Comparison of ENCODE assay signal across 15 cellular contexts in the genomic region with DNA sequence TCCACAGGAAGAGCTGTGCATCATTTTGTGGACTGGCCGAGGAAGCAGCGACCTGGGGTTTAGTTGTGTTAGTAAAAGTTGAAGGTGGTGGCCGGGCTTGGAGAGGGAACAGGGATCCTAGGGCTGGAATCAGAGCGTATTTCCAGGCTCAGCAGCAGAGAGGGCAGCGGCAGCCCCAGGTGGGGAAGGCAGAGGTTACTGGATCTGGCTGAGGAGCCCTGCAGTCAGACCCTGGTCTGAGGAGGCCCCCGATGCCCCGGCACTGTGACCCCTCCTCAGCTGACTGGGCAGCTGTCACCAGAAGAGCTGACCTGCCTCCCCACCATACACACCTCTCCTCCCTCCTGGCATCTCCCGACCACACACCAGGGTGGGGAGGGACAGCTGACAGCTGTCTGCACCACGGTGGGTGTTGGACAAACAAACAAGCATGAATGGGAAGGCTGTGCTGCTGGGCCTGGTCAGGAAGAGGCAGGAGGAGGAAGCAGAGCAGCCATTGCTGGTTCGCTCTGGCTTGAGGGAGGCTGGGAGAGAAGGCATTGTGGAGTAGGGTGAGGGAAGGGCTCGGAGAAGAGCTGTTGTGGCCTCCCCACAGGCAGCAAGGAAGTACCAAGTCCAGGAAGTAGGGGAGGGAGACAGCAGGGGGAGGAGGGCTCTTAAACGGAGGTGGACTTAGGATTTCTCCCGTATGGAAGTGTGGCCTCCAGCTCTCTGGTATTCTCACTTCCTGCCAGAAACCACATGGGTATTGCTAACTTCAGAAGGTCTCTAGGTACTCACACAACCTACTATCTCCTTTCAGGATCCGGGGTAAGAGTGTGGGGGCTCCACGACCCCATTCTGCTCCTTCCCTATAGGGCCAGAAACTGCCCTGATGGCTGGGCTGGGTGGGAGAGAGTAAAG. TPM values are rescaled to one million over a fixed set of nuclear protein-coding genes. Genes with fewer than 3 reads are reported as not detected.
DNase-seq lines count a peak whose midpoint lies in the region; ATAC-seq and TF ChIP-seq lines count a peak whose summit lies in the region.
"Had no signal": no experiment of that assay in that cellular context is flagged by ENCODE, and none has a peak within 500 bp of the region (broad histone marks: within the 10 kb centered on the region; RNA-seq: fewer than 3 reads in every experiment).

No MANE protein-coding gene starts in this region.

- H3K9me3 Mint-ChIP-seq in nephron, result no peaks in the 10 kb centered on the region
- H3K9me3 Mint-ChIP-seq: activated T-helper 2 cell treated with anti-CD3 and anti-CD28 coated beads, Interferon-gamma antibody, Interleukin-2, Interleukin-4, amounts not matched to agents 10 μg/mL and 5 μg/mL and 100 μg/mL, durations not matched to agents 14 hours and 24 hours and 36 hours had no signal

- peaks cover 30% of the 10 kb centered on the region for H3K36me3 Mint-ChIP-seq in nephron (ENCODE audit: low read depth)

- TF ChIP-seq CTCF in nephron (IDR thresholded peaks at IDR 0.05; ENCODE audit: unreplicated experiment in 3 of 3), result no peak

- peaks cover 57% of the 10 kb centered on the region for H3K4me1 Mint-ChIP-seq in nephron

- ATAC-seq in HG03571 (IDR thresholded peaks at IDR 0.05; ENCODE audit: unreplicated experiment) (no peak), HG02759 (IDR thresholded peaks at IDR 0.05; ENCODE audit: unreplicated experiment) (no peak)

- intact Hi-C loops in posterior vena cava (cut with DNase I), result no loop called here

- peak overlapping the region; percentile 81 for H3K27ac ChIP-seq in caudate nucleus (ENCODE audit: low read depth, low read length)
- H3K27ac ChIP-seq: psoas muscle had no signal

- DNase-seq in A172 (ENCODE audit: low spot score), result peak; percentile 55
- peak; percentile 77 for DNase-seq in HT1080 (ENCODE audit: low read depth)
- no peak for DNase-seq in caudate nucleus (lab: John Stamatoyannopoulos, UW)
- DNase-seq in posterior vena cava (ENCODE audit: low spot score), result no peak
- no peak for DNase-seq in NCI-H187 treated with DMSO at 0.1 percent for 48 hours (lab: John Stamatoyannopoulos, UW)
- DNase-seq: activated CD4-positive, alpha-beta T cell treated with anti-CD3 and anti-CD28 coated beads for 1 hour; AML-193; left cardiac atrium; NCI-H526; psoas muscle; stimulated activated CD4-positive, alpha-beta T cell treated with anti-CD3 and anti-CD28 coated beads, Interleukin-4, amount 100 ng/mL, for 4 hours had no signal

- peak overlapping the region; percentile 33 to 46 (median 34) for H3K4me3 Mint-ChIP-seq in nephron

- H3K27me3 Mint-ChIP-seq in nephron (ENCODE audit: low read depth), result no peaks in the 10 kb centered on the region

- H3K27ac Mint-ChIP-seq in nephron, result peak overlapping the region; percentile 96 to 99 (median 98)
- H3K27ac Mint-ChIP-seq: activated T-helper 2 cell treated with anti-CD3 and anti-CD28 coated beads, Interferon-gamma antibody, Interleukin-2, Interleukin-4, amounts not matched to agents 10 μg/mL and 5 μg/mL and 100 μg/mL, durations not matched to agents 14 hours and 24 hours and 36 hours had no signal

RNA-seq across cellular contexts. Expression of a gene that starts 49.5 kb away (rescaled TPM):
- 44.0 and 45.3 TPM in 2 replicates for total RNA-seq in A172 (2014; rRNA removed; shearing (Covaris generic))
- 33.5 and 48.7 TPM in 2 replicates for total RNA-seq in HT1080 (2014; rRNA removed; shearing (Covaris generic))
- 40.7 and 49.7 TPM in 2 replicates for polyA plus RNA-seq in HT1080 (2015; cell fraction: cytosol; rRNA removed)
- polyA plus RNA-seq in HT1080 (2015; cell fraction: nucleus; rRNA removed), result 43.1 and 50.2 TPM in 2 replicates
- total RNA-seq in posterior vena cava, result 10 to 100 TPM; 16.5 to 19.9 TPM

Comparison
In these comparisons a context has a peak if more than half of its experiments do, and no peak if none do; other contexts are left out.
1. DNase-seq: peak in A172 (single experiment) and HT1080 (single experiment); none in caudate nucleus (0 of 61), posterior vena cava (single experiment) and NCI-H187 treated with DMSO at 0.1 percent for 48 hours (single experiment).